ENCODE assay signal across 22 cellular contexts in genomic region chr5:88892669-88893068, GRCh38.
"Had no signal": no experiment of that assay in that cellular context is flagged by ENCODE, and none has a peak within 500 bp of the region (broad histone marks: within the 10 kb centered on the region; RNA-seq: fewer than 3 reads in every experiment).

No MANE protein-coding gene starts in this region.

- H3K4me3 Mint-ChIP-seq: activated T-cell treated with anti-CD3 and anti-CD28 coated beads, Interleukin-2, amount 50 U/mL, for 72 hours; central memory CD8-positive, alpha-beta T cell; naive thymus-derived CD8-positive, alpha-beta T cell; neural crest cell; T-helper 17 cell; WTC11 had no signal

- DNase-seq: activated naive CD4-positive, alpha-beta T cell; activated T-cell treated with anti-CD3 and anti-CD28 coated beads for 4 hours; activated T-cell treated with anti-CD3 and anti-CD28 coated beads, Interleukin-2, amount 50 U/mL, for 72 hours; dermis blood vessel endothelial cell; effector CD4-positive, alpha-beta T cell; foreskin keratinocyte; left ventricle myocardium superior; naive thymus-derived CD8-positive, alpha-beta T cell; occipital lobe; right cardiac atrium; stimulated activated CD4-positive, alpha-beta T cell treated with anti-CD3 and anti-CD28 coated beads, Interleukin-2, amount 100 ng/mL, for 48 hours; stimulated activated naive CD8-positive, alpha-beta T cell treated with anti-CD3 and anti-CD28 coated beads, Interleukin-15, Interleukin-2, amounts not matched to agents 100 U/mL and 50 U/mL, for 24 hours; T-helper 17 cell; T1000; testis; transverse colon had no signal

- H3K36me3 Mint-ChIP-seq: naive thymus-derived CD8-positive, alpha-beta T cell; WTC11 had no signal

- ATAC-seq: activated naive CD4-positive, alpha-beta T cell treated with anti-CD3 and anti-CD28 coated beads, Interleukin-2, amount 50 U/mL, for 72 hours; activated T-cell treated with anti-CD3 and anti-CD28 coated beads, Interleukin-2, amount 50 U/mL, for 72 hours; foreskin keratinocyte; left ventricle myocardium superior; naive thymus-derived CD8-positive, alpha-beta T cell; right cardiac atrium; stimulated activated naive CD8-positive, alpha-beta T cell treated with anti-CD3 and anti-CD28 coated beads, Interleukin-15, Interleukin-2, amounts not matched to agents 100 U/mL and 50 U/mL, for 24 hours; T-helper 17 cell; WTC11 had no signal

- H3K4me1 Mint-ChIP-seq: central memory CD8-positive, alpha-beta T cell had no signal

- H3K9me3 Mint-ChIP-seq: activated naive CD4-positive, alpha-beta T cell treated with anti-CD3 and anti-CD28 coated beads, Interleukin-2, amount 50 U/mL, for 72 hours; activated T-cell treated with anti-CD3 and anti-CD28 coated beads, Interleukin-2, amount 50 U/mL, for 72 hours; central memory CD8-positive, alpha-beta T cell; naive thymus-derived CD8-positive, alpha-beta T cell; neural crest cell; WTC11 had no signal

- H3K36me3 ChIP-seq: esophagus muscularis mucosa, transverse colon had no signal

- H3K79me2 ChIP-seq: parathyroid adenoma had no signal

- H3K27me3 ChIP-seq: esophagus muscularis mucosa, testis, transverse colon had no signal

- H3K27ac ChIP-seq: esophagus muscularis mucosa, foreskin keratinocyte, parathyroid adenoma, testis, transverse colon had no signal

- H3K9me3 ChIP-seq: esophagus muscularis mucosa, testis, transverse colon had no signal

- H3K4me3 ChIP-seq: esophagus muscularis mucosa, testis, transverse colon had no signal

- H3K27ac Mint-ChIP-seq: activated naive CD4-positive, alpha-beta T cell treated with anti-CD3 and anti-CD28 coated beads, Interleukin-2, amount 50 U/mL, for 72 hours; activated T-cell treated with anti-CD3 and anti-CD28 coated beads, Interleukin-2, amount 50 U/mL, for 72 hours; naive thymus-derived CD8-positive, alpha-beta T cell; T-helper 17 cell; WTC11 had no signal

- H3K4me1 ChIP-seq: foreskin keratinocyte, parathyroid adenoma, testis had no signal

- H2AFZ ChIP-seq: parathyroid adenoma had no signal

- H3K9ac ChIP-seq: parathyroid adenoma had no signal
